ENCODE assay signal across 8 cellular contexts in genomic region chr10:24046060-24046459, GRCh38.
"Had no signal": no experiment of that assay in that cellular context is flagged by ENCODE, and none has a peak within 500 bp of the region (broad histone marks: within the 10 kb centered on the region; RNA-seq: fewer than 3 reads in every experiment).

No MANE protein-coding gene starts in this region.

- H3K4me1 Mint-ChIP-seq: IgD-negative memory B cell had no signal

- H3K4me3 ChIP-seq: K562 had no signal

- H3K9ac ChIP-seq: KMS-11 had no signal

- H3K4me3 Mint-ChIP-seq: IgD-negative memory B cell had no signal

- H3K27ac ChIP-seq: HL-60, KMS-11 had no signal

- H3K27me3 Mint-ChIP-seq: IgD-negative memory B cell had no signal

- H3K36me3 Mint-ChIP-seq: IgD-negative memory B cell had no signal

- H3K4me2 ChIP-seq: KMS-11 had no signal

- ATAC-seq: K562 had no signal

- DNase-seq: IMR-90, KBM-7, KG1 had no signal

- H3K27ac Mint-ChIP-seq: IgD-negative memory B cell had no signal

- FAIRE-seq: HTR-8/SVneo, K562 had no signal
